33 cellular contexts compared by ENCODE assay signal in genomic region chr1:4396571-4396970, GRCh38.
DNase-seq lines count a peak whose midpoint lies in the region; ATAC-seq and TF ChIP-seq lines count a peak whose summit lies in the region.
"Had no signal": no experiment of that assay in that cellular context is flagged by ENCODE, and none has a peak within 500 bp of the region (broad histone marks: within the 10 kb centered on the region; RNA-seq: fewer than 3 reads in every experiment).

No MANE protein-coding gene starts in this region.

- ATAC-seq in activated naive CD8-positive, alpha-beta T cell treated with anti-CD3 and anti-CD28 coated beads, Interleukin-2, amount 50 U/mL, for 24 hours: no peak
- ATAC-seq: right lobe of liver, SK-N-SH treated with all-trans-retinoic acid at 6 μM for 48 hours, T-helper 17 cell had no signal

- peaks cover 26% of the 10 kb centered on the region for H3K27me3 ChIP-seq in suprapubic skin
- H3K27me3 ChIP-seq: hepatocyte, right lobe of liver, vagina had no signal

- no peak overlapping the region for H3K4me3 ChIP-seq in suprapubic skin
- H3K4me3 ChIP-seq: esophagus squamous epithelium, hepatocyte, PC-9, right lobe of liver, spleen, vagina had no signal

- H3K9me3 ChIP-seq in suprapubic skin: peaks cover 5% of the 10 kb centered on the region
- H3K9me3 ChIP-seq: right lobe of liver, vagina had no signal

- no peak for TF ChIP-seq EP300 in suprapubic skin (IDR thresholded peaks at IDR 0.05)

- H3K4me1 ChIP-seq in suprapubic skin: no peaks in the 10 kb centered on the region
- H3K4me1 ChIP-seq: right lobe of liver, spleen, vagina had no signal

- TF ChIP-seq CTCF in suprapubic skin (IDR thresholded peaks at IDR 0.05): no peak

- no peak overlapping the region for H3K27ac ChIP-seq in suprapubic skin
- H3K27ac ChIP-seq: esophagus squamous epithelium, hepatocyte, PC-9, right lobe of liver, spleen, vagina had no signal

- H3K36me3 Mint-ChIP-seq in activated naive CD8-positive, alpha-beta T cell treated with anti-CD3 and anti-CD28 coated beads, Interleukin-2, amount 50 U/mL, for 24 hours (ENCODE audit: low read depth): no peaks in the 10 kb centered on the region
- H3K36me3 Mint-ChIP-seq: activated CD4-positive, alpha-beta memory T cell treated with anti-CD3 and anti-CD28 coated beads for 36 hours had no signal

- peaks cover 13% of the 10 kb centered on the region for H3K9me3 Mint-ChIP-seq in activated naive CD8-positive, alpha-beta T cell treated with anti-CD3 and anti-CD28 coated beads, Interleukin-2, amount 50 U/mL, for 24 hours

- peak; percentile 19 for DNase-seq in NCI-H510A treated with DMSO at 0.1 percent for 48 hours (lab: John Stamatoyannopoulos, UW)
- no peak for DNase-seq in NCI-H510A (lab: John Stamatoyannopoulos, UW)
- DNase-seq in astrocyte of the hippocampus (ENCODE audit: low read depth, low spot score): peak; percentile 3
- DNase-seq in kidney tubule cell (ENCODE audit: low spot score): peak; percentile 11
- DNase-seq in renal cortical epithelial cell (ENCODE audit: low read depth): peak; percentile 19
- DNase-seq in activated naive CD8-positive, alpha-beta T cell treated with anti-CD3 and anti-CD28 coated beads, Interleukin-2, amount 50 U/mL, for 24 hours: no peak
- no peak for DNase-seq in suprapubic skin (ENCODE audit: low spot score in 2 of 2)
- no peak for DNase-seq in GM03348 (ENCODE audit: low spot score)
- DNase-seq: activated CD4-positive, alpha-beta memory T cell treated with anti-CD3 and anti-CD28 coated beads for 36 hours; activated CD4-positive, alpha-beta T cell treated with anti-CD3 and anti-CD28 coated beads for 1 hour; activated naive CD4-positive, alpha-beta T cell treated with Interleukin-2 at 50 U/mL for 16 hours; AML-193; CD4-positive, alpha-beta T cell; cerebellar nuclear complex; DMS 273 treated with DMSO at 0.1 percent for 48 hours; esophagus squamous epithelium; H9; KBM-7; left cardiac atrium; mammary epithelial cell; NCI-H524 treated with DMSO at 0.1 percent for 48 hours; PC-9; right lobe of liver; Right ventricle myocardium superior; spleen; stimulated activated CD4-positive, alpha-beta T cell treated with anti-CD3 and anti-CD28 coated beads, Interleukin-2, amount 100 ng/mL, for 24 hours; stimulated activated CD8-positive, alpha-beta memory T cell treated with anti-CD3 and anti-CD28 coated beads, Interleukin-4, amount 100 ng/mL, for 48 hours; T-helper 17 cell had no signal

- H3K27ac Mint-ChIP-seq in activated naive CD8-positive, alpha-beta T cell treated with anti-CD3 and anti-CD28 coated beads, Interleukin-2, amount 50 U/mL, for 24 hours: no peak overlapping the region
- H3K27ac Mint-ChIP-seq: activated CD4-positive, alpha-beta memory T cell treated with anti-CD3 and anti-CD28 coated beads for 36 hours; activated T-helper 1 cell treated with anti-CD3 and anti-CD28 coated beads, Interleukin-12 subunit alpha, Interleukin-12 subunit beta, Interleukin-2, Interleukin-4 antibody, amounts not matched to agents 30 ng/mL and 10 ng/mL and 1 ng/mL, durations not matched to agents 14 hours and 24 hours and 36 hours; CD4-positive, alpha-beta T cell; stimulated activated naive CD8-positive, alpha-beta T cell treated with anti-CD3 and anti-CD28 coated beads, Interleukin-15, Interleukin-2, amounts not matched to agents 100 ng/mL and 50 ng/mL, for 24 hours; T-helper 17 cell had no signal

- 29% methylated on average over 9 of the region's 9 CpGs for WGBS in suprapubic skin

- no peaks in the 10 kb centered on the region for H3K27me3 Mint-ChIP-seq in activated naive CD8-positive, alpha-beta T cell treated with anti-CD3 and anti-CD28 coated beads, Interleukin-2, amount 50 U/mL, for 24 hours
- H3K27me3 Mint-ChIP-seq: activated CD4-positive, alpha-beta memory T cell treated with anti-CD3 and anti-CD28 coated beads for 36 hours; stimulated activated naive CD8-positive, alpha-beta T cell treated with anti-CD3 and anti-CD28 coated beads, Interleukin-15, Interleukin-2, amounts not matched to agents 100 ng/mL and 50 ng/mL, for 24 hours had no signal

- H3K4me3 Mint-ChIP-seq in activated naive CD8-positive, alpha-beta T cell treated with anti-CD3 and anti-CD28 coated beads, Interleukin-2, amount 50 U/mL, for 24 hours: no peak overlapping the region
- H3K4me3 Mint-ChIP-seq: activated CD4-positive, alpha-beta memory T cell treated with anti-CD3 and anti-CD28 coated beads for 36 hours; activated T-helper 1 cell treated with anti-CD3 and anti-CD28 coated beads, Interleukin-12 subunit alpha, Interleukin-12 subunit beta, Interleukin-2, Interleukin-4 antibody, amounts not matched to agents 30 ng/mL and 10 ng/mL and 1 ng/mL, durations not matched to agents 14 hours and 24 hours and 36 hours; CD4-positive, alpha-beta T cell; H9; stimulated activated naive CD8-positive, alpha-beta T cell treated with anti-CD3 and anti-CD28 coated beads, Interleukin-15, Interleukin-2, amounts not matched to agents 100 ng/mL and 50 ng/mL, for 24 hours; T-helper 17 cell had no signal

- TF ChIP-seq POLR2A in suprapubic skin (IDR thresholded peaks at IDR 0.05): no peak

- no peaks in the 10 kb centered on the region for H3K36me3 ChIP-seq in suprapubic skin
- H3K36me3 ChIP-seq: esophagus squamous epithelium, right lobe of liver, spleen, vagina had no signal

- H3K4me1 Mint-ChIP-seq in activated naive CD8-positive, alpha-beta T cell treated with anti-CD3 and anti-CD28 coated beads, Interleukin-2, amount 50 U/mL, for 24 hours: no peaks in the 10 kb centered on the region
- H3K4me1 Mint-ChIP-seq: T-helper 17 cell had no signal

Comparison
In these comparisons a context has a peak if more than half of its experiments do, and no peak if none do; other contexts are left out.
1. DNase-seq: peak in NCI-H510A treated with DMSO at 0.1 percent for 48 hours (single experiment), astrocyte of the hippocampus (single experiment), kidney tubule cell (single experiment) and renal cortical epithelial cell (single experiment); none in NCI-H510A (single experiment), activated naive CD8-positive, alpha-beta T cell treated with anti-CD3 and anti-CD28 coated beads, Interleukin-2, amount 50 U/mL, for 24 hours (single experiment), suprapubic skin (0 of 2) and GM03348 (single experiment).